In genomic region chr17:64599187-64599676, GRCh38 we compare ENCODE assay signal across 8 cellular contexts.
DNase-seq lines count a peak whose midpoint lies in the region; ATAC-seq and TF ChIP-seq lines count a peak whose summit lies in the region.

No MANE protein-coding gene starts in this region.

- ATAC-seq in GM21723 (IDR thresholded peaks at IDR 0.05; ENCODE audit: unreplicated experiment): peak; percentile 96

- no TSS peak for BruUV-seq in OCI-LY7 (replicated peaks; lab: Mats Ljungman, UMichigan)

- intact Hi-C loops in OCI-LY7 (cut with micrococcal nuclease; ENCODE audit: unreplicated experiment): no loop called here

- no peaks in the 10 kb centered on the region for H3K9me2 ChIP-seq in OCI-LY7 (ENCODE audit: insufficient read depth, low read length)

- DNase-seq in CD1c-positive myeloid dendritic cell (ENCODE audit: extremely low spot score) (peak; percentile 53), OCI-LY7 (ENCODE audit: low spot score) (peak; percentile 46), H4 (ENCODE audit: low spot score) (no peak), glomerular visceral epithelial cell (ENCODE audit: extremely low spot score) (no peak), HCEC 1CT (no peak)
- peak; percentile 28 for DNase-seq in activated T-helper 9 cell treated with anti-CD3 and anti-CD28 coated beads, Interleukin-2, amount 50 U/mL, for 16 hours (ENCODE audit: low read depth)
- DNase-seq in stimulated activated CD4-positive, alpha-beta T cell treated with anti-CD3 and anti-CD28 coated beads, Interleukin-1b, Interleukin-23, amount 100 ng/mL, for 24 hours (ENCODE audit: low read depth in 4 of 4, low spot score in 1 of 4): peak; percentile 4 to 27 (median 15)

- peaks cover 10% of the 10 kb centered on the region for H3K36me3 ChIP-seq in OCI-LY7 (ENCODE audit: insufficient read depth, low read length)

- CTCF ChIA-PET in OCI-LY7 (lab: Charles Lee; ENCODE audit: unreplicated experiment): no interaction called here

- POLR2A ChIA-PET in OCI-LY7 (lab: Charles Lee): interaction anchor here (0.6 to 0.8 kb wide), 2 partner anchors 37 to 195 kb away, joined by 3 read pairs; no protein-coding TSS in a partner anchor

- H4K20me1 ChIP-seq in OCI-LY7 (ENCODE audit: insufficient read depth, low read length): no peaks in the 10 kb centered on the region

- no peak overlapping the region for H3K27ac ChIP-seq in OCI-LY7 (ENCODE audit: low read depth, low read length, poor library complexity, severe bottlenecking)

- no peak for TF ChIP-seq CTCF in OCI-LY7 (conservative IDR thresholded peaks at IDR 0.05; ENCODE audit: low read length)

- no peaks in the 10 kb centered on the region; the same call in 1 of the 2 replicates for H3K79me2 ChIP-seq in OCI-LY7 (ENCODE audit: insufficient read depth, low read depth, low read length)

- no peak overlapping the region for H2AFZ ChIP-seq in OCI-LY7 (ENCODE audit: low read length)

- peak overlapping the region; percentile 25 for H3K4me2 ChIP-seq in OCI-LY7 (ENCODE audit: low read length)

- no peak overlapping the region for H3K4me3 ChIP-seq in OCI-LY7 (ENCODE audit: low read depth, low read length, poor library complexity, severe bottlenecking)

- no peaks in the 10 kb centered on the region for H3K9me3 ChIP-seq in OCI-LY7 (ENCODE audit: low read length)

- H3K4me1 ChIP-seq in OCI-LY7 (ENCODE audit: insufficient read depth, low read length, poor library complexity, severe bottlenecking): peaks cover 14% of the 10 kb centered on the region

Comparison
In these comparisons a context has a peak if more than half of its experiments do, and no peak if none do; other contexts are left out.
1. DNase-seq: peak in CD1c-positive myeloid dendritic cell (single experiment), OCI-LY7 (single experiment), activated T-helper 9 cell treated with anti-CD3 and anti-CD28 coated beads, Interleukin-2, amount 50 U/mL, for 16 hours (single experiment) and stimulated activated CD4-positive, alpha-beta T cell treated with anti-CD3 and anti-CD28 coated beads, Interleukin-1b, Interleukin-23, amount 100 ng/mL, for 24 hours (4 of 4); none in H4 (single experiment), glomerular visceral epithelial cell (single experiment) and HCEC 1CT (single experiment).